In the genomic region with DNA sequence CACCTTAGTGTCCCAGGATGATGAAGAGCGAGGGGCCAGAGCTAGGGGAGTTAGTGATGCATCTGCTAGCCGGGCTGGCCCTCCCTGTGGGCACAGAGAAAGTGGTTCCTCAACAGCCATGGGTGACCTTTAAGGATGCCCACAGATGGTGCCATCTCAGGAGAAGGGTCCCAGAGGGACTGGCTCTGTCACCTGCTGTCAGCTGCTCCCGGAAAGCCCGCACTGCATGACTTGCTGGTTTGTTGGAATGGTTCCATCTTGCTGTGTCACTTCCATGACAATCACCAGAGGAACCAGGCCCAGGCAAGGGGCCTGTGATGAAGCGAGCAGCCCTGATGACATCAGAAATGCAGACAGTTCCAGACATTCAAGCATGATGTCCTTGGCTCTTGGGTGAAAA, we compare ENCODE assay signal across 27 cellular contexts.
"Had no signal": no experiment of that assay in that cellular context is flagged by ENCODE, and none has a peak within 500 bp of the region (broad histone marks: within the 10 kb centered on the region; RNA-seq: fewer than 3 reads in every experiment).

No MANE protein-coding gene starts in this region.

- H3K36me3 ChIP-seq: ascending aorta, MG63 had no signal

- H3K36me3 Mint-ChIP-seq: activated naive CD4-positive, alpha-beta T cell treated with anti-CD3 and anti-CD28 coated beads, Interleukin-2, amount 50 U/mL, for 72 hours; WTC11 had no signal

- DNase-seq: activated CD4-positive, alpha-beta T cell treated with anti-CD3 and anti-CD28 coated beads for 48 hours; activated CD4-positive, alpha-beta T cell treated with anti-CD3 and anti-CD28 coated beads, Interleukin-2, amount 50 U/mL, for 4 hours; activated CD4-positive, CD25-positive, alpha-beta regulatory T cell treated with anti-CD3 and anti-CD28 coated beads, Interleukin-2, amount 50 U/mL, for 72 hours; activated CD8-positive, alpha-beta T cell treated with anti-CD3 and anti-CD28 coated beads, Interleukin-2, amount 10 ng/mL, durations not matched to agents 7 days and 5 days; activated naive CD4-positive, alpha-beta T cell treated with Interleukin-2 at 50 U/mL for 16 hours; activated naive CD8-positive, alpha-beta T cell treated with anti-CD3 and anti-CD28 coated beads, Interleukin-2, amount 50 U/mL, for 24 hours; activated T-cell treated with anti-CD3 and anti-CD28 coated beads, Interleukin-2, amount 50 U/mL, for 4 hours; amniotic stem cell; body of pancreas; central memory CD4-positive, alpha-beta T cell; MG63; MV-4-11; NCI-H1092 treated with DMSO at 0.1 percent for 48 hours; NCI-H1417 treated with DMSO at 0.1 percent for 48 hours; NCI-H1694; NCI-H2029; NCI-H2107; NCI-H510A treated with DMSO at 0.1 percent for 48 hours; NCI-H69; PC-9; SIG-M5; T-helper 17 cell; T-helper 9 cell had no signal

- H3K4me2 ChIP-seq: PC-9 had no signal

- ATAC-seq: activated CD8-positive, alpha-beta T cell treated with anti-CD3 and anti-CD28 coated beads, Interleukin-2, amount 10 ng/mL, durations not matched to agents 7 days and 5 days; activated naive CD4-positive, alpha-beta T cell treated with anti-CD3 and anti-CD28 coated beads, Interleukin-2, amount 50 U/mL, for 72 hours; activated naive CD8-positive, alpha-beta T cell treated with anti-CD3 and anti-CD28 coated beads, Interleukin-2, amount 50 U/mL, for 24 hours; activated T-cell treated with anti-CD3 and anti-CD28 coated beads, Interleukin-2, amount 50 U/mL, for 4 hours; body of pancreas; T-helper 17 cell; WTC11 had no signal

- H3K27ac Mint-ChIP-seq: activated CD8-positive, alpha-beta T cell treated with anti-CD3 and anti-CD28 coated beads, Interleukin-2, amount 10 ng/mL, durations not matched to agents 7 days and 5 days; activated naive CD4-positive, alpha-beta T cell treated with anti-CD3 and anti-CD28 coated beads, Interleukin-2, amount 50 U/mL, for 72 hours; activated naive CD8-positive, alpha-beta T cell treated with anti-CD3 and anti-CD28 coated beads, Interleukin-2, amount 50 U/mL, for 24 hours; WTC11 had no signal

- H3K9me3 ChIP-seq: ascending aorta, body of pancreas, MG63 had no signal

- H3K4me1 Mint-ChIP-seq: activated naive CD8-positive, alpha-beta T cell treated with anti-CD3 and anti-CD28 coated beads, Interleukin-2, amount 50 U/mL, for 24 hours; T-helper 17 cell; WTC11 had no signal

- H3K4me1 ChIP-seq: ascending aorta, body of pancreas had no signal

- FAIRE-seq: bronchial epithelial cell had no signal

- H3K27me3 Mint-ChIP-seq: activated naive CD8-positive, alpha-beta T cell treated with anti-CD3 and anti-CD28 coated beads, Interleukin-2, amount 50 U/mL, for 24 hours had no signal

- H2AFZ ChIP-seq: PC-9 had no signal

- H3K27me3 ChIP-seq: ascending aorta, body of pancreas, MG63 had no signal

- H3K9me3 Mint-ChIP-seq: activated naive CD4-positive, alpha-beta T cell treated with anti-CD3 and anti-CD28 coated beads, Interleukin-2, amount 50 U/mL, for 72 hours; activated naive CD8-positive, alpha-beta T cell treated with anti-CD3 and anti-CD28 coated beads, Interleukin-2, amount 50 U/mL, for 24 hours; activated T-cell treated with anti-CD3 and anti-CD28 coated beads, Interleukin-2, amount 50 U/mL, for 4 hours had no signal

- H3K4me3 ChIP-seq: ascending aorta, body of pancreas, MG63, PC-9 had no signal

- H3K4me3 Mint-ChIP-seq: activated CD8-positive, alpha-beta T cell treated with anti-CD3 and anti-CD28 coated beads, Interleukin-2, amount 10 ng/mL, durations not matched to agents 7 days and 5 days; activated naive CD8-positive, alpha-beta T cell treated with anti-CD3 and anti-CD28 coated beads, Interleukin-2, amount 50 U/mL, for 24 hours; activated T-cell treated with anti-CD3 and anti-CD28 coated beads, Interleukin-2, amount 50 U/mL, for 4 hours; T-helper 17 cell; WTC11 had no signal

- H3K27ac ChIP-seq: ascending aorta, body of pancreas, PC-9 had no signal
